ENCODE assay signal across 35 cellular contexts in the genomic region with DNA sequence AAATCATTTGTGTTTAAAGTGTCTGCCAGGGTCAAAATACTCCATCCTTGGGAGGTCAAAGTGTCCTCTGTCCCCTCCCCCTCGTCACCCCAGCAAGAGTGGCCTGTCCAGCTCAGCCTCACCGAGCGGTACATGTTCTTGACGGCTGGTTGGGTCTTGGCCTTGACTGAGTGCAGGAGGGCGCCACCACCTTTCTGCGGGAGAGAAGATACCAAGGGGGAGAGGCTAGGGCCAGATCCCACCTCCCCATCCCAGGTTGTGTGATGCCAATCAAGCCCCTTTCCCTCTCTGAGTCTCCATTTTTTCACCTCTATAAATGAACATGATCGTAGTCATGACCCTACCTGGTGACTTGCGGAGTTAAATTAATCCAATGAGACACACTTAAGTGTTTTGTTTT. TPM values are rescaled to one million over a fixed set of nuclear protein-coding genes. Genes with fewer than 3 reads are reported as not detected.
"Had no signal": no experiment of that assay in that cellular context is flagged by ENCODE, and none has a peak within 500 bp of the region (broad histone marks: within the 10 kb centered on the region; RNA-seq: fewer than 3 reads in every experiment).

No MANE protein-coding gene starts in this region.

- H3K27me3 ChIP-seq: ovary, right lobe of liver, testis, transverse colon, upper lobe of left lung, vagina had no signal

- H3K36me3 Mint-ChIP-seq: natural killer cell, neural progenitor cell had no signal

- H3K4me2 ChIP-seq: neural progenitor cell, smooth muscle cell had no signal

- FAIRE-seq: islet of Langerhans, kidney had no signal

- ATAC-seq: left colon; natural killer cell; right lobe of liver; stimulated activated naive B cell treated with anti-CD40 and anti-IgM and Interleukin-4, amounts not matched to agents 10 μg/mL and 1 μg/mL and 100 μg/mL, for 72 hours; stimulated activated naive CD8-positive, alpha-beta T cell treated with anti-CD3 and anti-CD28 coated beads, Interleukin-15, Interleukin-2, amounts not matched to agents 100 U/mL and 50 U/mL, for 24 hours had no signal

- H3K4me1 ChIP-seq: right atrium auricular region, right lobe of liver, testis, transverse colon, vagina had no signal

- H3K9ac ChIP-seq: neural progenitor cell had no signal

- H2AFZ ChIP-seq: neural progenitor cell had no signal

- H3K27ac ChIP-seq: left ventricle myocardium inferior, neural progenitor cell, neutrophil, ovary, right atrium auricular region, right lobe of liver, stomach, testis, thyroid gland, transverse colon, upper lobe of left lung, vagina had no signal

- H3K4me3 Mint-ChIP-seq: immature natural killer cell; mesothelial cell of epicardium; naive B cell; natural killer cell; nephron progenitor cell; neural progenitor cell; stimulated activated naive B cell treated with anti-CD40 and anti-IgM and Interleukin-4, amounts not matched to agents 10 μg/mL and 1 μg/mL and 100 μg/mL, for 72 hours had no signal

- H3K36me3 ChIP-seq: left ventricle myocardium inferior, neural progenitor cell, ovary, right atrium auricular region, vagina had no signal

- H3K9me3 ChIP-seq: left ventricle myocardium inferior, neutrophil, ovary, right atrium auricular region, right lobe of liver, stomach, testis, thyroid gland, transverse colon, upper lobe of left lung, vagina had no signal

- H3K4me3 ChIP-seq: left ventricle myocardium inferior, lung, neural progenitor cell, ovary, right atrium auricular region, right lobe of liver, smooth muscle cell, stomach, testis, thyroid gland, transverse colon, upper lobe of left lung, vagina had no signal

- DNase-seq: immature natural killer cell; kidney; left colon; left ventricle myocardium inferior; mesendoderm; naive B cell; natural killer cell; nephron progenitor cell; occipital lobe; ovary; right lobe of liver; stimulated activated CD4-positive, alpha-beta T cell treated with anti-CD3 and anti-CD28 coated beads, Interleukin-1b, Interleukin-23, amount 100 ng/mL, for 48 hours; stimulated activated CD4-positive, alpha-beta T cell treated with anti-CD3 and anti-CD28 coated beads, Interleukin-2, amount 100 ng/mL, for 48 hours; stimulated activated CD4-positive, alpha-beta T cell treated with anti-CD3 and anti-CD28 coated beads, Interleukin-4, amount 100 ng/mL, for 4 hours; stimulated activated CD8-positive, alpha-beta memory T cell treated with anti-CD3 and anti-CD28 coated beads, Interleukin-4, amount 100 ng/mL, for 48 hours; stimulated activated naive B cell treated with anti-CD40 and anti-IgM and Interleukin-4, amounts not matched to agents 10 μg/mL and 1 μg/mL and 100 μg/mL, for 72 hours; stimulated activated naive CD8-positive, alpha-beta T cell treated with anti-CD3 and anti-CD28 coated beads, Interleukin-15, Interleukin-2, amounts not matched to agents 100 U/mL and 50 U/mL, for 24 hours; stomach; testis; thyroid gland; transverse colon; upper lobe of left lung had no signal

- H3K27ac Mint-ChIP-seq: nephron progenitor cell; neural progenitor cell; progenitor cell of endocrine pancreas; stimulated activated naive B cell treated with anti-CD40 and anti-IgM and Interleukin-4, amounts not matched to agents 10 μg/mL and 1 μg/mL and 100 μg/mL, for 72 hours had no signal

- H3K9me3 Mint-ChIP-seq: immature natural killer cell; mesothelial cell of epicardium; naive B cell; natural killer cell; nephron progenitor cell; neural progenitor cell; stimulated activated naive B cell treated with anti-CD40 and anti-IgM and Interleukin-4, amounts not matched to agents 10 μg/mL and 1 μg/mL and 100 μg/mL, for 72 hours had no signal

RNA-seq across cellular contexts. Expression of a gene that starts 6.1 kb away (rescaled TPM):
- total RNA-seq: left ventricle myocardium inferior, occipital lobe, skeletal muscle tissue had no signal

RNA-seq across cellular contexts. Expression of a gene that starts 11.4 kb away (rescaled TPM):
- total RNA-seq: occipital lobe, pulmonary artery endothelial cell, skeletal muscle tissue, smooth muscle cell had no signal

RNA-seq across cellular contexts. Expression of a gene that starts 31.9 kb away (rescaled TPM):
- total RNA-seq: skeletal muscle tissue, smooth muscle cell had no signal
- polyA plus RNA-seq: smooth muscle cell had no signal

RNA-seq across cellular contexts. Expression of a gene that starts 36.6 kb away (rescaled TPM):
- total RNA-seq: mononuclear cell, natural killer cell, right atrium auricular region, smooth muscle cell, urinary bladder, vagina had no signal
- polyA plus RNA-seq: immature natural killer cell had no signal
